Comparison of ENCODE assay signal across 24 cellular contexts in the genomic region with DNA sequence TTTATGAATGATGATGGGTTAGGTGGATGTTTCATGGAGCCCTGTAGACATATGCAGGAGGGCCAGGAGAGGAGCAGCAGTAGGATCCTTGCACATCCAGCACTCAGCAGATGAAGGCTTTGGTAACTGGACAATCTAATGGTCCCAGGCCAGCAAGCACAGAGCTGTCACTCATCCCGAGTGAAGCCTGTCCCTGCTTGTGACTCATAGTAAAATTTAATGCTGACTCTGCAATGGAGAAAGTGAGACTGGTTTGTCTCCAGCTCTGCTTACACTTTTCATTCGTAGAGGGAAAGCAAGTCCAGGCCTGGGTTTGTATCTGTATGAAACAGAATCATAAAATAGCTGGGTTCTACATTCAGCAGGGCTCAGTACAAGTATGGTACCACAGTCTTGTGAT.
DNase-seq lines count a peak whose midpoint lies in the region; ATAC-seq, FAIRE-seq and TF ChIP-seq lines count a peak whose summit lies in the region.
"Had no signal": no experiment of that assay in that cellular context is flagged by ENCODE, and none has a peak within 500 bp of the region (broad histone marks: within the 10 kb centered on the region; RNA-seq: fewer than 3 reads in every experiment).

No MANE protein-coding gene starts in this region.

- in situ Hi-C loops in HepG2 (cut with HindIII; ENCODE audit: extremely low pct_ligation_motif_present, low pct_unique_long_range_greater_than_20kb) (no loop called here), IMR-90 (cut with MboI; ENCODE audit: low sequenced_read_pairs) (no loop called here), K562 (cut with MboI) (no loop called here)

- H4K8ac ChIP-seq in IMR-90 (ENCODE audit: low read depth in 2 of 2, low read length in 2 of 2) = no peak overlapping the region

- POLR2A ChIA-PET in HepG2 (lab: Yijun Ruan, JAX) (no interaction called here), IMR-90 (lab: Charles Lee; ENCODE audit: unreplicated experiment) (no interaction called here), K562 (lab: Yijun Ruan, JAX) (no interaction called here)
- POLR2A ChIA-PET in activated CD4-positive, alpha-beta memory T cell treated with anti-CD3 and anti-CD28 coated beads, Interleukin-2, amount 10 ng/mL, durations not matched to agents 7 days and 5 days (lab: Charles Lee) = no interaction called here

- no peak overlapping the region for H3K14ac ChIP-seq in IMR-90 (replicated peaks; ENCODE audit: low read depth, low read length)

- H3K36me3 Mint-ChIP-seq in nephron (ENCODE audit: low read depth) = no peaks in the 10 kb centered on the region
- no peaks in the 10 kb centered on the region for H3K36me3 Mint-ChIP-seq in activated CD4-positive, alpha-beta memory T cell treated with anti-CD3 and anti-CD28 coated beads, Interleukin-2, amount 10 ng/mL, durations not matched to agents 7 days and 5 days (ENCODE audit: low read depth)
- H3K36me3 Mint-ChIP-seq: CD8-positive, alpha-beta T cell had no signal

- H3K9ac ChIP-seq in HepG2 (ENCODE audit: insufficient read depth, low read depth, low read length) = no peak overlapping the region
- H3K9ac ChIP-seq in IMR-90 (ENCODE audit: low read depth, low read length) = no peak overlapping the region
- H3K9ac ChIP-seq in K562 (ENCODE audit: insufficient read depth in 1 of 2, low read depth in 2 of 2, low read length in 2 of 2) = no peak overlapping the region
- H3K9ac ChIP-seq: BLaER1 treated with 17β-estradiol and CSF1 and Interleukin-3, amounts not matched to agents 10 nM and 100 nM had no signal

- DNase-seq in HepG2 (ENCODE audit: low spot score) = no peak
- no peak for DNase-seq in right lobe of liver
- DNase-seq in IMR-90 = no peak
- peak in 1 of 4 experiments; percentile 17 for DNase-seq in K562 (ENCODE audit: extremely low read depth in 1 of 4, low spot score in 3 of 4)
- DNase-seq in dedifferentiated amniotic fluid mesenchymal stem cell (ENCODE audit: extremely low spot score) = no peak
- DNase-seq in activated CD4-positive, alpha-beta memory T cell treated with anti-CD3 and anti-CD28 coated beads, Interleukin-2, amount 10 ng/mL, durations not matched to agents 7 days and 5 days = no peak
- no peak for DNase-seq in MV-4-11 (lab: John Stamatoyannopoulos, UW)
- DNase-seq: 8988T; AML-193; Caco-2; Calu3; CD4-positive, alpha-beta T cell; CD8-positive, alpha-beta T cell; DMS79 treated with DMSO at 0.1 percent for 48 hours; GF-D8 had no signal

- no peak overlapping the region for H2BK120ac ChIP-seq in IMR-90 (ENCODE audit: low read depth, low read length)

- H4K20me1 ChIP-seq in HepG2 (ENCODE audit: insufficient read depth, low read length) = no peaks in the 10 kb centered on the region
- H4K20me1 ChIP-seq in IMR-90 (ENCODE audit: insufficient read depth, low read length) = no peaks in the 10 kb centered on the region
- no peaks in the 10 kb centered on the region for H4K20me1 ChIP-seq in K562 (replicated peaks; ENCODE audit: control insufficient read depth, insufficient read depth, low read length)
- H4K20me1 ChIP-seq: BLaER1 treated with 17β-estradiol and CSF1 and Interleukin-3, amounts not matched to agents 10 nM and 100 nM had no signal

- TF ChIP-seq POLR2A in HepG2 (IDR thresholded peaks at IDR 0.05; ENCODE audit: insufficient read depth in 1 of 2, low read depth in 2 of 2, low read length in 2 of 2) = no peak
- no peak for TF ChIP-seq POLR2A in right lobe of liver (IDR thresholded peaks at IDR 0.05)
- TF ChIP-seq POLR2A in IMR-90 (IDR thresholded peaks at IDR 0.05; ENCODE audit: low read depth, low read length) = no peak
- TF ChIP-seq POLR2A in K562 (conservative IDR thresholded peaks at IDR 0.05) = no peak

- FAIRE-seq in HepG2 (lab: Jason Lieb, UNC) (no peak), K562 (lab: Jason Lieb, UNC) (peak; percentile 49)
- FAIRE-seq: A204.1, D721Med, G401.6, GM12891, GM19239 had no signal

- no peak overlapping the region for H2AK5ac ChIP-seq in IMR-90 (ENCODE audit: low read depth, low read length)

- dilution Hi-C loops in IMR-90 (cut with HindIII; ENCODE audit: low sequenced_read_pairs, unreplicated experiment) = no loop called here

- H2AK9ac ChIP-seq in IMR-90 (replicated peaks; ENCODE audit: low read depth, low read length, poor library complexity) = no peak overlapping the region

- H2AFZ ChIP-seq in HepG2 (ENCODE audit: low read length) = no peak overlapping the region
- no peak overlapping the region for H2AFZ ChIP-seq in IMR-90 (replicated peaks; ENCODE audit: low read length, poor library complexity)
- H2AFZ ChIP-seq in K562 (ENCODE audit: low read depth, low read length) = 0 out of 2 replicates have a peak overlapping the region, but pooled peaks have one; percentile 9

- no peak overlapping the region for H3K18ac ChIP-seq in IMR-90 (ENCODE audit: low read depth, low read length)

- H3K79me2 ChIP-seq in HepG2 (ENCODE audit: insufficient read depth, low read length) (no peaks in the 10 kb centered on the region), K562 (ENCODE audit: control insufficient read depth, insufficient read depth, low read length) (no peaks in the 10 kb centered on the region)

- H3K9me3 Mint-ChIP-seq in nephron = peaks cover 5% of the 10 kb centered on the region
- no peaks in the 10 kb centered on the region for H3K9me3 Mint-ChIP-seq in activated CD4-positive, alpha-beta memory T cell treated with anti-CD3 and anti-CD28 coated beads, Interleukin-2, amount 10 ng/mL, durations not matched to agents 7 days and 5 days
- H3K9me3 Mint-ChIP-seq: CD4-positive, alpha-beta T cell; CD8-positive, alpha-beta T cell had no signal

- TF ChIP-seq RAD21 in HepG2 (CRISPR knock-in tag; IDR thresholded peaks at IDR 0.05) = no peak
- TF ChIP-seq RAD21 in IMR-90 (IDR thresholded peaks at IDR 0.05; ENCODE audit: low read length) = no peak
- no peak for TF ChIP-seq RAD21 in K562 (CRISPR knock-in tag; conservative IDR thresholded peaks at IDR 0.05 in 1 of 2, IDR thresholded peaks at IDR 0.05 in 1 of 2)

- H3K27ac Mint-ChIP-seq in nephron = peak overlapping the region in 2 of 3 experiments; percentile 32 to 83
- H3K27ac Mint-ChIP-seq in activated CD4-positive, alpha-beta memory T cell treated with anti-CD3 and anti-CD28 coated beads, Interleukin-2, amount 10 ng/mL, durations not matched to agents 7 days and 5 days = no peak overlapping the region
- H3K27ac Mint-ChIP-seq: B cell; CD4-positive, alpha-beta T cell; CD8-positive, alpha-beta T cell had no signal

- WGBS in HepG2 (ENCODE audit: low lambda C conversion rate) = 7% methylated on average over 1 of the region's 2 CpGs
- 52% methylated on average over 2 of the region's 2 CpGs for WGBS in right lobe of liver (ENCODE audit: insufficient coverage, low coverage, low lambda C conversion rate, missing lambda C conversion rate)
- WGBS in IMR-90 (ENCODE audit: extremely low coverage in 2 of 2, insufficient read length in 1 of 2), 2 experiments = 69% methylated on average over 2 of the region's 2 CpGs; no CpG with 5 or more reads in 1 of the 2 experiments
- WGBS in K562 (ENCODE audit: insufficient coverage, low coverage, missing lambda C conversion rate) = 6% methylated on average over 2 of the region's 2 CpGs

- CTCF ChIA-PET in HepG2 (lab: Yijun Ruan, JAX; ENCODE audit: low intra/inter-chr PET ratio, low total read pairs) (no interaction called here), IMR-90 (lab: Yijun Ruan, JAX) (no interaction called here), K562 (lab: Yijun Ruan, JAX; ENCODE audit: low intra/inter-chr PET ratio) (no interaction called here)
- CTCF ChIA-PET in activated CD4-positive, alpha-beta memory T cell treated with anti-CD3 and anti-CD28 coated beads, Interleukin-2, amount 10 ng/mL, durations not matched to agents 7 days and 5 days (lab: Charles Lee) = no interaction called here

- H3K79me1 ChIP-seq in IMR-90 (ENCODE audit: low read depth in 1 of 2, low read length in 2 of 2) = no peaks in the 10 kb centered on the region

- no peak overlapping the region for H2BK20ac ChIP-seq in IMR-90 (ENCODE audit: low read depth, low read length)

- H3K4me1 ChIP-seq in HepG2 (ENCODE audit: insufficient read depth, low read length) (no peaks in the 10 kb centered on the region), right lobe of liver (no peaks in the 10 kb centered on the region), IMR-90 (ENCODE audit: control insufficient read depth, insufficient read depth, low read length) (no peaks in the 10 kb centered on the region), K562 (replicated peaks in 1 of 2; ENCODE audit: control insufficient read depth in 2 of 2, insufficient read depth in 2 of 2, low read length in 2 of 2) (peaks cover 0 to 5% of the 10 kb centered on the region in 2 experiments; a peak in 2 of 5 replicates)
- H3K4me1 ChIP-seq: BLaER1 treated with 17β-estradiol and CSF1 and Interleukin-3, amounts not matched to agents 10 nM and 100 nM; Caco-2 had no signal

- no peaks in the 10 kb centered on the region for H3K9me3 ChIP-seq in HepG2 (ENCODE audit: low read length)
- no peaks in the 10 kb centered on the region for H3K9me3 ChIP-seq in right lobe of liver
- H3K9me3 ChIP-seq in IMR-90 (ENCODE audit: control insufficient read depth, insufficient read depth, low read length) = no peaks in the 10 kb centered on the region
- H3K9me3 ChIP-seq in K562 (replicated peaks; ENCODE audit: control insufficient read depth, insufficient read depth, low read depth, low read length) = no peaks in the 10 kb centered on the region
- H3K9me3 ChIP-seq: BLaER1 treated with 17β-estradiol and CSF1 and Interleukin-3, amounts not matched to agents 10 nM and 100 nM; Caco-2 had no signal

- TF ChIP-seq CTCF in HepG2 (CRISPR knock-in tag; IDR thresholded peaks at IDR 0.05) = no peak
- TF ChIP-seq CTCF in right lobe of liver (IDR thresholded peaks at IDR 0.05) = no peak
- no peak for TF ChIP-seq CTCF in IMR-90 (conservative IDR thresholded peaks at IDR 0.05; ENCODE audit: low read depth, low read length)
- no peak for TF ChIP-seq CTCF in K562 (IDR thresholded peaks at IDR 0.05 in 2 of 3, conservative IDR thresholded peaks at IDR 0.05 in 1 of 3; ENCODE audit: insufficient read depth in 2 of 3, low read depth in 1 of 3, low read length in 3 of 3)
- TF ChIP-seq CTCF in nephron (IDR thresholded peaks at IDR 0.05; ENCODE audit: unreplicated experiment in 3 of 3) = no peak

- H3K4me2 ChIP-seq in HepG2 (ENCODE audit: low read depth, low read length) = no peak overlapping the region
- no peak overlapping the region for H3K4me2 ChIP-seq in IMR-90 (ENCODE audit: low read depth, low read length)
- no peak overlapping the region for H3K4me2 ChIP-seq in K562 (ENCODE audit: insufficient read depth, low read length)
- H3K4me2 ChIP-seq: BLaER1 treated with 17β-estradiol and CSF1 and Interleukin-3, amounts not matched to agents 10 nM and 100 nM had no signal

- H3K56ac ChIP-seq in IMR-90 (ENCODE audit: extremely low read depth, insufficient read depth, low read length) = no peak overlapping the region

- no peak overlapping the region for H4K91ac ChIP-seq in IMR-90 (ENCODE audit: insufficient read depth, low read depth, low read length)

- TF ChIP-seq EP300 in HepG2 (IDR thresholded peaks at IDR 0.05; ENCODE audit: low read depth in 2 of 2, low read length in 2 of 2) (no peak), HepG2 (CRISPR knock-in tag; IDR thresholded peaks at IDR 0.05; ENCODE audit: borderline replicate concordance) (no peak), K562 (IDR thresholded peaks at IDR 0.05; ENCODE audit: low read length) (no peak)

- no peak overlapping the region for H3K4ac ChIP-seq in IMR-90 (ENCODE audit: low read depth, low read length)

- H3K27me3 Mint-ChIP-seq in nephron (ENCODE audit: low read depth) = no peaks in the 10 kb centered on the region
- H3K27me3 Mint-ChIP-seq in activated CD4-positive, alpha-beta memory T cell treated with anti-CD3 and anti-CD28 coated beads, Interleukin-2, amount 10 ng/mL, durations not matched to agents 7 days and 5 days = peaks cover 6% of the 10 kb centered on the region
- H3K27me3 Mint-ChIP-seq: B cell had no signal

- ATAC-seq in HepG2 = no peak
- no peak for ATAC-seq in right lobe of liver
- ATAC-seq in IMR-90 (ENCODE audit: low read depth) = no peak
- ATAC-seq in K562 = peak; percentile 73
- ATAC-seq: CD8-positive, alpha-beta T cell had no signal

- peaks cover 28% of the 10 kb centered on the region for H3K4me1 Mint-ChIP-seq in nephron
- H3K4me1 Mint-ChIP-seq in activated CD4-positive, alpha-beta memory T cell treated with anti-CD3 and anti-CD28 coated beads, Interleukin-2, amount 10 ng/mL, durations not matched to agents 7 days and 5 days = no peaks in the 10 kb centered on the region
- H3K4me1 Mint-ChIP-seq: B cell had no signal

- H3K4me3 ChIP-seq in HepG2 (replicated peaks in 1 of 3; ENCODE audit: insufficient read depth in 1 of 3, low read depth in 2 of 3, low read length in 3 of 3) (no peak overlapping the region), right lobe of liver (no peak overlapping the region), IMR-90 (ENCODE audit: insufficient read depth, low read depth, low read length) (no peak overlapping the region), K562 (no peak overlapping the region)
- H3K4me3 ChIP-seq: BLaER1 treated with 17β-estradiol and CSF1 and Interleukin-3, amounts not matched to agents 10 nM and 100 nM had no signal

- H2BK15ac ChIP-seq in IMR-90 (ENCODE audit: low read depth, low read length) = no peak overlapping the region

- H3K36me3 ChIP-seq in HepG2 (replicated peaks in 1 of 2; ENCODE audit: control insufficient read depth in 1 of 2, insufficient read depth in 2 of 2, low read length in 2 of 2) = no peaks in the 10 kb centered on the region
- H3K36me3 ChIP-seq in right lobe of liver = no peaks in the 10 kb centered on the region
- H3K36me3 ChIP-seq in IMR-90 (ENCODE audit: control insufficient read depth, insufficient read depth, low read length) = no peaks in the 10 kb centered on the region
- no peaks in the 10 kb centered on the region for H3K36me3 ChIP-seq in K562 (ENCODE audit: control insufficient read depth, insufficient read depth, low read length)
- H3K36me3 ChIP-seq: BLaER1 treated with 17β-estradiol and CSF1 and Interleukin-3, amounts not matched to agents 10 nM and 100 nM had no signal

- no peak overlapping the region for H2BK5ac ChIP-seq in IMR-90 (ENCODE audit: low read depth, low read length, poor library complexity, severe bottlenecking)

- intact Hi-C loops in HepG2 (cut with micrococcal nuclease; ENCODE audit: unreplicated experiment) (no loop called here), right lobe of liver (cut with DNase I) (no loop called here), IMR-90 (cut with micrococcal nuclease) (no loop called here), K562 (cut with micrococcal nuclease) (no loop called here)

- H3K23ac ChIP-seq in IMR-90 (ENCODE audit: low read depth, low read length) = no peak overlapping the region

- no peaks in the 10 kb centered on the region for H3K27me3 ChIP-seq in HepG2 (ENCODE audit: control insufficient read depth in 1 of 2, insufficient read depth in 2 of 2, low read length in 2 of 2)
- H3K27me3 ChIP-seq in right lobe of liver = no peaks in the 10 kb centered on the region
- H3K27me3 ChIP-seq in IMR-90 (ENCODE audit: control insufficient read depth, insufficient read depth, low read length) = no peaks in the 10 kb centered on the region
- no peaks in the 10 kb centered on the region for H3K27me3 ChIP-seq in K562 (ENCODE audit: control insufficient read depth in 2 of 2, insufficient read depth in 2 of 2, low read length in 2 of 2)
- H3K27me3 ChIP-seq: BLaER1 treated with 17β-estradiol and CSF1 and Interleukin-3, amounts not matched to agents 10 nM and 100 nM had no signal

- no TSS peak for BruUV-seq in HepG2 (replicated peaks; lab: Mats Ljungman, UMichigan)
- BruUV-seq in IMR-90 (replicated peaks; lab: Mats Ljungman, UMichigan) = no TSS peak
- no TSS peak for BruUV-seq in K562 (replicated peaks; lab: Mats Ljungman, UMichigan)

- H3K9me1 ChIP-seq in IMR-90 (ENCODE audit: insufficient read depth, low read length) (no peaks in the 10 kb centered on the region), K562 (ENCODE audit: control insufficient read depth, insufficient read depth, low read length) (no peaks in the 10 kb centered on the region)

- H4K5ac ChIP-seq in IMR-90 (ENCODE audit: low read depth, low read length) = no peak overlapping the region

- no peak overlapping the region for H3K27ac ChIP-seq in HepG2 (ENCODE audit: extremely low read length, insufficient read depth, low read length)
- no peak overlapping the region for H3K27ac ChIP-seq in right lobe of liver
- H3K27ac ChIP-seq in IMR-90 (ENCODE audit: insufficient read depth, low read length) = no peak overlapping the region
- no peak overlapping the region for H3K27ac ChIP-seq in K562 (ENCODE audit: extremely low read depth, low read depth, low read length)
- H3K27ac ChIP-seq: BLaER1 treated with 17β-estradiol and CSF1 and Interleukin-3, amounts not matched to agents 10 nM and 100 nM; C4-2B had no signal

- no peak overlapping the region for H3K4me3 Mint-ChIP-seq in nephron
- H3K4me3 Mint-ChIP-seq in activated CD4-positive, alpha-beta memory T cell treated with anti-CD3 and anti-CD28 coated beads, Interleukin-2, amount 10 ng/mL, durations not matched to agents 7 days and 5 days = no peak overlapping the region
- H3K4me3 Mint-ChIP-seq: B cell; CD4-positive, alpha-beta T cell; CD8-positive, alpha-beta T cell had no signal
